ENCODE assay signal across 9 cellular contexts in the genomic region with DNA sequence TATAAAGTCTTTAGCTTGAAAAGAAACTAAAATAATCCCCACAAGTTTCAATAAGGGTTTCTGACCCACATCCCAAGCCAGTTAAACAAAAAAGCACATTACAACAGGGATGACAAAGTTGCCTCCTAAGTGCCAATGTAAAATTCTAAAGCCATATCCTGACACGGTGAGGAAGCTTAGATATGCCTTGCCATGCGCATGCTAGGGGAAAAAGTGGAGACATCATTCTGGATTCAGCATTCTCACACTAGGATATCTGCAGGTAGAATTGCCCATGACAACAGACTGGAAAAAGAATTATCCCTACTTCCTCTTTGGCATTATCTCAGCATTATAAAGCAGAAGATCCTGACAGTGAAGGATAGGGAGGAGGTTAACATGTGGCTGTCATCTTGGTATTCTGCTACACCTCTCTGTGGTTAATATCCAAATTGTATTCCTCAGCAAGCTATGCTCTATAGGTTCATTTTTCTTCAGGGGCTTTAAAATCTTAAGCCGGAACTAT. TPM values are rescaled to one million over a fixed set of nuclear protein-coding genes. Genes with fewer than 3 reads are reported as not detected.
A peak's percentile ranks its signal among the peaks of the same experiment; 100 is the strongest.
DNase-seq lines count a peak whose midpoint lies in the region; ATAC-seq and TF ChIP-seq lines count a peak whose summit lies in the region.
"Had no signal": no experiment of that assay in that cellular context is flagged by ENCODE, and none has a peak within 500 bp of the region (broad histone marks: within the 10 kb centered on the region; RNA-seq: fewer than 3 reads in every experiment).

No MANE protein-coding gene starts in this region.

- H3K27me3 ChIP-seq in mammary epithelial cell (ENCODE audit: insufficient read depth, low read length), result no peaks in the 10 kb centered on the region

- H4K20me1 ChIP-seq in mammary epithelial cell (ENCODE audit: insufficient read depth, low read length), result peaks cover 17% of the 10 kb centered on the region

- peak overlapping the region; percentile 19 for H3K27ac ChIP-seq in mammary epithelial cell (ENCODE audit: insufficient read depth, low read depth, low read length)

- H3K27me3 Mint-ChIP-seq in natural killer cell treated with Interleukin-12 subunit alpha and Interleukin-12 subunit beta and Interleukin-15 and Interleukin-18, amount 100 ng/mL, for 72 hours, result no peaks in the 10 kb centered on the region

- TF ChIP-seq CTCF in mammary epithelial cell (conservative IDR thresholded peaks at IDR 0.05 in 1 of 2, IDR thresholded peaks at IDR 0.05 in 1 of 2; ENCODE audit: extremely low read depth in 1 of 2, insufficient read depth in 1 of 2, low read depth in 1 of 2, low read length in 2 of 2), result no peak

- no peak for ATAC-seq in natural killer cell treated with Interleukin-12 subunit alpha and Interleukin-12 subunit beta and Interleukin-15 and Interleukin-18, amount 100 ng/mL, for 72 hours
- no peak for ATAC-seq in HG02610 (IDR thresholded peaks at IDR 0.05; ENCODE audit: unreplicated experiment)
- no peak for ATAC-seq in GM19467 (IDR thresholded peaks at IDR 0.05; ENCODE audit: unreplicated experiment)

- DNase-seq in DMS53 (lab: John Stamatoyannopoulos, UW) (peak; percentile 57), M059J (ENCODE audit: low read depth) (peak; percentile 16), mammary epithelial cell (peak; percentile 14), AG20443 (ENCODE audit: low spot score) (no peak), pons (ENCODE audit: low spot score) (no peak)
- no peak for DNase-seq in natural killer cell treated with Interleukin-12 subunit alpha and Interleukin-12 subunit beta and Interleukin-15 and Interleukin-18, amount 100 ng/mL, for 72 hours (ENCODE audit: low spot score)
- DNase-seq: stimulated activated CD4-positive, alpha-beta T cell treated with anti-CD3 and anti-CD28 coated beads, Interleukin-4, amount 100 ng/mL, for 24 hours had no signal

- H3K4me3 Mint-ChIP-seq in natural killer cell treated with Interleukin-12 subunit alpha and Interleukin-12 subunit beta and Interleukin-15 and Interleukin-18, amount 100 ng/mL, for 72 hours, result peak overlapping the region; percentile 86

- H3K27ac Mint-ChIP-seq in natural killer cell treated with Interleukin-12 subunit alpha and Interleukin-12 subunit beta and Interleukin-15 and Interleukin-18, amount 100 ng/mL, for 72 hours, result peak overlapping the region; percentile 75 to 86

- no TSS peak for BruUV-seq in mammary epithelial cell (replicated peaks; lab: Mats Ljungman, UMichigan)

- H3K9me3 ChIP-seq in mammary epithelial cell (replicated peaks; ENCODE audit: insufficient read depth, low read length), result peaks cover 4% of the 10 kb centered on the region

- H3K9ac ChIP-seq in mammary epithelial cell (ENCODE audit: insufficient read depth, low read length), result peak overlapping the region; percentile 60

- peak overlapping the region; percentile 85 to 93 (median 92) for H3K4me3 ChIP-seq in mammary epithelial cell (replicated peaks in 1 of 3; ENCODE audit: insufficient read depth in 1 of 3, low read depth in 2 of 3, low read length in 3 of 3)

- peaks cover 31% of the 10 kb centered on the region for H3K36me3 Mint-ChIP-seq in natural killer cell treated with Interleukin-12 subunit alpha and Interleukin-12 subunit beta and Interleukin-15 and Interleukin-18, amount 100 ng/mL, for 72 hours

- peaks cover 56% of the 10 kb centered on the region for H3K79me2 ChIP-seq in mammary epithelial cell (ENCODE audit: insufficient read depth, low read length)

- no peaks in the 10 kb centered on the region for H3K9me3 Mint-ChIP-seq in natural killer cell treated with Interleukin-12 subunit alpha and Interleukin-12 subunit beta and Interleukin-15 and Interleukin-18, amount 100 ng/mL, for 72 hours

- no peak overlapping the region for H2AFZ ChIP-seq in mammary epithelial cell (ENCODE audit: low read depth, low read length)

- CTCF ChIA-PET in mammary epithelial cell (lab: Charles Lee; ENCODE audit: low non-redundant PET), result interaction anchor here (0.9 kb wide), 1 partner anchor 119 kb away, joined by 6 read pairs; no protein-coding TSS in a partner anchor

- intact Hi-C loops in mammary epithelial cell (cut with micrococcal nuclease), result loop anchor here (1.0 kb wide), 1 partner anchor 296 kb away; no protein-coding TSS in a partner anchor

- peak overlapping the region; percentile 93 for H3K4me2 ChIP-seq in mammary epithelial cell (ENCODE audit: insufficient read depth, low read depth, low read length)

- 42% methylated on average over 3 of the region's 3 CpGs for WGBS in mammary epithelial cell (ENCODE audit: low coverage, missing lambda C conversion rate)

- dilution Hi-C loops in mammary epithelial cell (cut with HindIII; ENCODE audit: low sequenced_read_pairs), result loop anchor here (5.0 kb wide), 1 partner anchor 300 kb away; no protein-coding TSS in a partner anchor

- peaks cover 37% of the 10 kb centered on the region for H3K36me3 ChIP-seq in mammary epithelial cell (ENCODE audit: insufficient read depth, low read length)

- in situ Hi-C loops in mammary epithelial cell (cut with MboI; ENCODE audit: low sequenced_read_pairs in 2 of 2), result loop anchor here in 1 of 2 donors (10.0 kb wide), 1 partner anchor 183 kb away; no protein-coding TSS in a partner anchor

- H3K4me1 Mint-ChIP-seq in natural killer cell treated with Interleukin-12 subunit alpha and Interleukin-12 subunit beta and Interleukin-15 and Interleukin-18, amount 100 ng/mL, for 72 hours (ENCODE audit: low read depth in 2 of 2), result peaks cover 61 to 80% of the 10 kb centered on the region in 2 donors

- H3K4me1 ChIP-seq in mammary epithelial cell (ENCODE audit: insufficient read depth, low read length), result peaks cover 17% of the 10 kb centered on the region

RNA-seq across cellular contexts. Expression of gene DUSP6, which starts 4.9 kb away (rescaled TPM):
- total RNA-seq in M059J (2014; rRNA removed; shearing (Covaris generic)), result 14.6 and 24.0 TPM in 2 replicates
- 100 to 1,000 TPM; 190 to 291 TPM for total RNA-seq in mammary epithelial cell
- polyA plus RNA-seq in mammary epithelial cell, result 367 TPM
- 673 TPM for polyA minus RNA-seq in mammary epithelial cell
- 10 to 100 TPM; 49.4 to 65.9 TPM for total RNA-seq in natural killer cell treated with Interleukin-12 subunit alpha and Interleukin-12 subunit beta and Interleukin-15 and Interleukin-18, amount 100 ng/mL, for 72 hours

Comparison
In these comparisons a context has a peak if more than half of its experiments do, and no peak if none do; other contexts are left out.
1. DNase-seq: peak in DMS53 (single experiment), M059J (single experiment) and mammary epithelial cell (single experiment); none in natural killer cell treated with Interleukin-12 subunit alpha and Interleukin-12 subunit beta and Interleukin-15 and Interleukin-18, amount 100 ng/mL, for 72 hours (single experiment), AG20443 (single experiment) and pons (single experiment).